8 cellular contexts compared by ENCODE assay signal in genomic region chr1:31064685-31065309, GRCh38. TPM values are rescaled to one million over a fixed set of nuclear protein-coding genes. Genes with fewer than 3 reads are reported as not detected.
A peak's percentile ranks its signal among the peaks of the same experiment; 100 is the strongest.
DNase-seq lines count a peak whose midpoint lies in the region; ATAC-seq and TF ChIP-seq lines count a peak whose summit lies in the region.

No MANE protein-coding gene starts in this region.

- peak overlapping the region; percentile 93 for H2BK5ac ChIP-seq in neuronal stem cell (ENCODE audit: low read length)

- CTCF ChIA-PET in activated CD4-positive, alpha-beta T cell treated with anti-CD3 and anti-CD28 coated beads, Interleukin-2, amount 10 ng/mL, durations not matched to agents 7 days and 5 days (lab: Charles Lee): no interaction called here

- peak overlapping the region; percentile 99 for H3K27ac Mint-ChIP-seq in activated CD4-positive, alpha-beta T cell treated with anti-CD3 and anti-CD28 coated beads, Interleukin-2, amount 10 ng/mL, durations not matched to agents 7 days and 5 days

- peak overlapping the region; percentile 99 for H3K4me3 Mint-ChIP-seq in activated CD4-positive, alpha-beta T cell treated with anti-CD3 and anti-CD28 coated beads, Interleukin-2, amount 10 ng/mL, durations not matched to agents 7 days and 5 days

- H2BK120ac ChIP-seq in neuronal stem cell (ENCODE audit: low read depth, low read length): peak overlapping the region; percentile 73

- no peaks in the 10 kb centered on the region for H3K27me3 Mint-ChIP-seq in activated CD4-positive, alpha-beta T cell treated with anti-CD3 and anti-CD28 coated beads, Interleukin-2, amount 10 ng/mL, durations not matched to agents 7 days and 5 days

- H3K36me3 Mint-ChIP-seq in activated CD4-positive, alpha-beta T cell treated with anti-CD3 and anti-CD28 coated beads, Interleukin-2, amount 10 ng/mL, durations not matched to agents 7 days and 5 days (ENCODE audit: low read depth): peaks cover 11% of the 10 kb centered on the region

- H3K4ac ChIP-seq in neuronal stem cell (ENCODE audit: low read length): no peak overlapping the region

- H3K4me3 ChIP-seq in KMS-11 (IDR thresholded peaks at IDR 0.05; ENCODE audit: insufficient read depth, low read depth, low read length) (peak overlapping the region; percentile 73), fibroblast of villous mesenchyme (ENCODE audit: low read depth, low read length) (peak overlapping the region; percentile 96), neuronal stem cell (ENCODE audit: low read length in 2 of 2) (peak overlapping the region; percentile 73 to 85)

- no peak overlapping the region for H2BK12ac ChIP-seq in neuronal stem cell (ENCODE audit: low read length)

- no peak overlapping the region for H3K23ac ChIP-seq in neuronal stem cell (ENCODE audit: low read depth, low read length, poor library complexity)

- H3K4me1 ChIP-seq in KMS-11 (ENCODE audit: low read depth, poor library complexity, severe bottlenecking): peaks cover 26% of the 10 kb centered on the region
- peaks cover 0 to 2% of the 10 kb centered on the region in 2 donors for H3K4me1 ChIP-seq in neuronal stem cell (ENCODE audit: control insufficient read depth in 2 of 2, insufficient read depth in 1 of 2, low read depth in 1 of 2, low read length in 2 of 2)

- no peak overlapping the region for H4K8ac ChIP-seq in neuronal stem cell (ENCODE audit: low read depth, low read length)

- POLR2A ChIA-PET in activated CD4-positive, alpha-beta T cell treated with anti-CD3 and anti-CD28 coated beads, Interleukin-2, amount 10 ng/mL, durations not matched to agents 7 days and 5 days (lab: Charles Lee): no interaction called here

- H3K9ac ChIP-seq in KMS-11 (peak overlapping the region; percentile 99), neuronal stem cell (ENCODE audit: low read depth, low read length, poor library complexity) (peak overlapping the region; percentile 85)

- H3K4me2 ChIP-seq in KMS-11 (peak overlapping the region; percentile 77), neuronal stem cell (ENCODE audit: insufficient read depth, low read length, poor library complexity, severe bottlenecking) (peak overlapping the region; percentile 51)

- no peaks in the 10 kb centered on the region for H3K9me3 Mint-ChIP-seq in activated CD4-positive, alpha-beta T cell treated with anti-CD3 and anti-CD28 coated beads, Interleukin-2, amount 10 ng/mL, durations not matched to agents 7 days and 5 days

- peak overlapping the region; percentile 95 for H3K18ac ChIP-seq in neuronal stem cell (ENCODE audit: low read length)

- H3K27me3 ChIP-seq in KMS-11 (ENCODE audit: insufficient read depth, low read depth): no peaks in the 10 kb centered on the region
- no peaks in the 10 kb centered on the region for H3K27me3 ChIP-seq in neuronal stem cell (ENCODE audit: control insufficient read depth in 3 of 3, insufficient read depth in 3 of 3, low read depth in 1 of 3, low read length in 3 of 3)

- H3K79me1 ChIP-seq in neuronal stem cell (ENCODE audit: low read depth, low read length): no peaks in the 10 kb centered on the region

- H3K4me1 Mint-ChIP-seq in activated CD4-positive, alpha-beta T cell treated with anti-CD3 and anti-CD28 coated beads, Interleukin-2, amount 10 ng/mL, durations not matched to agents 7 days and 5 days: peaks cover 25% of the 10 kb centered on the region

- H3K9me3 ChIP-seq in neuronal stem cell (replicated peaks in 1 of 2; ENCODE audit: control insufficient read depth in 2 of 2, insufficient read depth in 1 of 2, low read depth in 1 of 2, low read length in 2 of 2): no peaks in the 10 kb centered on the region

- H4K20me1 ChIP-seq in KMS-11 (ENCODE audit: insufficient read depth): peaks cover 45% of the 10 kb centered on the region

- H4K91ac ChIP-seq in neuronal stem cell (ENCODE audit: low read depth, low read length, poor library complexity): peak overlapping the region; percentile 92

- no peak for ATAC-seq in HG02642 (IDR thresholded peaks at IDR 0.05; ENCODE audit: poor library complexity, unreplicated experiment)

- H3K79me2 ChIP-seq in KMS-11 (ENCODE audit: insufficient read depth, low read depth): peaks cover 57% of the 10 kb centered on the region

- peak overlapping the region; percentile 56; the same call in 1 of the 2 replicates for H2AFZ ChIP-seq in KMS-11 (ENCODE audit: low read depth)
- peak overlapping the region; percentile 97 for H2AFZ ChIP-seq in neuronal stem cell (ENCODE audit: low read length)

- H2BK15ac ChIP-seq in neuronal stem cell (ENCODE audit: low read length): peak overlapping the region; percentile 45

- H3K27ac ChIP-seq in KMS-11: peak overlapping the region; percentile 100
- H3K27ac ChIP-seq in neuronal stem cell (replicated peaks; ENCODE audit: low read length): peak overlapping the region; percentile 98

- no CpG with 5 or more reads among the region's 20 CpGs for WGBS in neuronal stem cell (ENCODE audit: extremely low coverage in 2 of 2, insufficient read length in 2 of 2, insufficient replicate concordance in 1 of 2), 2 donors

- no peak overlapping the region for H3K14ac ChIP-seq in neuronal stem cell (ENCODE audit: low read length)

- DNase-seq in stimulated activated CD4-positive, alpha-beta T cell treated with anti-CD3 and anti-CD28 coated beads, Interleukin-1b, Interleukin-23, amount 100 ng/mL, for 24 hours (ENCODE audit: low read depth in 4 of 4, low spot score in 1 of 4): peak in 3 of 4 experiments; percentile 2 to 13 (median 3)
- no peak for DNase-seq in stimulated activated CD4-positive, alpha-beta T cell treated with anti-CD3 and anti-CD28 coated beads, Interleukin-4, amount 100 ng/mL, for 24 hours
- DNase-seq in activated CD4-positive, alpha-beta T cell treated with anti-CD3 and anti-CD28 coated beads, Interleukin-2, amount 10 ng/mL, durations not matched to agents 7 days and 5 days: peak; percentile 36
- DNase-seq in fibroblast of villous mesenchyme (ENCODE audit: low read depth) (no peak), neuronal stem cell (ENCODE audit: low spot score) (no peak), COLO668 (lab: John Stamatoyannopoulos, UW; ENCODE audit: unreplicated experiment) (no peak)

- H3K36me3 ChIP-seq in KMS-11 (ENCODE audit: insufficient read depth): no peaks in the 10 kb centered on the region
- peaks cover 0 to 26% of the 10 kb centered on the region in 2 donors for H3K36me3 ChIP-seq in neuronal stem cell (replicated peaks in 1 of 2; ENCODE audit: control insufficient read depth in 2 of 2, insufficient read depth in 2 of 2, low read length in 2 of 2)

- peak overlapping the region; percentile 85 for H2AK5ac ChIP-seq in neuronal stem cell (ENCODE audit: low read depth, low read length)

- no peak for TF ChIP-seq CTCF in KMS-11 (conservative IDR thresholded peaks at IDR 0.05; ENCODE audit: low read depth, low read length)
- TF ChIP-seq CTCF in fibroblast of villous mesenchyme (IDR thresholded peaks at IDR 0.05; ENCODE audit: insufficient read depth, low read depth, low read length): no peak

RNA-seq across cellular contexts. Expression of gene PUM1, which starts 0.7 kb away (rescaled TPM):
- total RNA-seq in activated CD4-positive, alpha-beta T cell treated with anti-CD3 and anti-CD28 coated beads, Interleukin-2, amount 10 ng/mL, durations not matched to agents 7 days and 5 days: 100 to 1,000 TPM in 1 of 2 experiments, 10 to 100 TPM in 1; 99.3 to 102 TPM
- 67.6 and 81.6 TPM in 2 replicates for total RNA-seq in fibroblast of villous mesenchyme
- 73.6 TPM for polyA plus RNA-seq in neuronal stem cell (2013, experiment 1 of 2)
- polyA plus RNA-seq in neuronal stem cell (2013, experiment 2 of 2): 75.2 TPM

Comparison
In these comparisons a context has a peak if more than half of its experiments do, and no peak if none do; other contexts are left out.
1. DNase-seq: peak in stimulated activated CD4-positive, alpha-beta T cell treated with anti-CD3 and anti-CD28 coated beads, Interleukin-1b, Interleukin-23, amount 100 ng/mL, for 24 hours (3 of 4) and activated CD4-positive, alpha-beta T cell treated with anti-CD3 and anti-CD28 coated beads, Interleukin-2, amount 10 ng/mL, durations not matched to agents 7 days and 5 days (single experiment); none in stimulated activated CD4-positive, alpha-beta T cell treated with anti-CD3 and anti-CD28 coated beads, Interleukin-4, amount 100 ng/mL, for 24 hours (single experiment), fibroblast of villous mesenchyme (single experiment), neuronal stem cell (single experiment) and COLO668 (single experiment).
2. Peak in every context shown above with its lines, with median percentiles within 50 percentile points of each other: H3K4me3 ChIP-seq.